1 cellular context compared by ENCODE assay signal in the genomic region with DNA sequence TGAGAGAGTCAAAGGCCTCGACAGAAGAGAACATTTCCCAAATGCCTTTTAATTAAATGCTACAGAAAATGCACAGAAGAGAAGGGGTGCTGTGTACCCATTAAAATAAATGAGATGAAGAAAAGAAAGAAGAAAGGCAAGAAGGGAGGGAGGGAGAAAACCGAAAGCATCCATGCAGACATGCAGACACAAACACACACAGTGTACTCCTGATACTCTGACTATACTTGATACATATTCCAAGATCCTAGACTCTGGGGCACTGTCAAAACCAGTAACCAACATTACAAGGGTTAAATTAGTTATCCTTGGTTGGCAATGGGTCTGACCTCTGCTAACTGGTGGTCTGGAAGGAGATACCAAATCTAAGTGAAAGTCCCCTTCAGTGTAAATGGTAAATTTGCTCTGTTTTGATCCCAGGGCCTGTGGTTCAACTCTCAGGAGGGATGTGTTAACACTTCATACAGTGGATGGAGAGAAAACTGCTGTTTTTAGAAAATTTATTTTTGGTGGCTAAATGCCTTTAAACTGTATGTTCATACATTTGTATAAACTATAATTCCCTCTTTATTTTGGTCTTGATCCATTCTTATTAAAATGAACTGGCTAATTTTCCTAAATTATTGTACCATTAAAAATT.
TF ChIP-seq lines count a peak whose summit lies in the region.

No MANE protein-coding gene starts in this region.

TF ChIP-seq in GM23338, 12 proteins besides CTCF, POLR2A, EP300 and RAD21:
- TF ChIP-seq, protein P1, sequence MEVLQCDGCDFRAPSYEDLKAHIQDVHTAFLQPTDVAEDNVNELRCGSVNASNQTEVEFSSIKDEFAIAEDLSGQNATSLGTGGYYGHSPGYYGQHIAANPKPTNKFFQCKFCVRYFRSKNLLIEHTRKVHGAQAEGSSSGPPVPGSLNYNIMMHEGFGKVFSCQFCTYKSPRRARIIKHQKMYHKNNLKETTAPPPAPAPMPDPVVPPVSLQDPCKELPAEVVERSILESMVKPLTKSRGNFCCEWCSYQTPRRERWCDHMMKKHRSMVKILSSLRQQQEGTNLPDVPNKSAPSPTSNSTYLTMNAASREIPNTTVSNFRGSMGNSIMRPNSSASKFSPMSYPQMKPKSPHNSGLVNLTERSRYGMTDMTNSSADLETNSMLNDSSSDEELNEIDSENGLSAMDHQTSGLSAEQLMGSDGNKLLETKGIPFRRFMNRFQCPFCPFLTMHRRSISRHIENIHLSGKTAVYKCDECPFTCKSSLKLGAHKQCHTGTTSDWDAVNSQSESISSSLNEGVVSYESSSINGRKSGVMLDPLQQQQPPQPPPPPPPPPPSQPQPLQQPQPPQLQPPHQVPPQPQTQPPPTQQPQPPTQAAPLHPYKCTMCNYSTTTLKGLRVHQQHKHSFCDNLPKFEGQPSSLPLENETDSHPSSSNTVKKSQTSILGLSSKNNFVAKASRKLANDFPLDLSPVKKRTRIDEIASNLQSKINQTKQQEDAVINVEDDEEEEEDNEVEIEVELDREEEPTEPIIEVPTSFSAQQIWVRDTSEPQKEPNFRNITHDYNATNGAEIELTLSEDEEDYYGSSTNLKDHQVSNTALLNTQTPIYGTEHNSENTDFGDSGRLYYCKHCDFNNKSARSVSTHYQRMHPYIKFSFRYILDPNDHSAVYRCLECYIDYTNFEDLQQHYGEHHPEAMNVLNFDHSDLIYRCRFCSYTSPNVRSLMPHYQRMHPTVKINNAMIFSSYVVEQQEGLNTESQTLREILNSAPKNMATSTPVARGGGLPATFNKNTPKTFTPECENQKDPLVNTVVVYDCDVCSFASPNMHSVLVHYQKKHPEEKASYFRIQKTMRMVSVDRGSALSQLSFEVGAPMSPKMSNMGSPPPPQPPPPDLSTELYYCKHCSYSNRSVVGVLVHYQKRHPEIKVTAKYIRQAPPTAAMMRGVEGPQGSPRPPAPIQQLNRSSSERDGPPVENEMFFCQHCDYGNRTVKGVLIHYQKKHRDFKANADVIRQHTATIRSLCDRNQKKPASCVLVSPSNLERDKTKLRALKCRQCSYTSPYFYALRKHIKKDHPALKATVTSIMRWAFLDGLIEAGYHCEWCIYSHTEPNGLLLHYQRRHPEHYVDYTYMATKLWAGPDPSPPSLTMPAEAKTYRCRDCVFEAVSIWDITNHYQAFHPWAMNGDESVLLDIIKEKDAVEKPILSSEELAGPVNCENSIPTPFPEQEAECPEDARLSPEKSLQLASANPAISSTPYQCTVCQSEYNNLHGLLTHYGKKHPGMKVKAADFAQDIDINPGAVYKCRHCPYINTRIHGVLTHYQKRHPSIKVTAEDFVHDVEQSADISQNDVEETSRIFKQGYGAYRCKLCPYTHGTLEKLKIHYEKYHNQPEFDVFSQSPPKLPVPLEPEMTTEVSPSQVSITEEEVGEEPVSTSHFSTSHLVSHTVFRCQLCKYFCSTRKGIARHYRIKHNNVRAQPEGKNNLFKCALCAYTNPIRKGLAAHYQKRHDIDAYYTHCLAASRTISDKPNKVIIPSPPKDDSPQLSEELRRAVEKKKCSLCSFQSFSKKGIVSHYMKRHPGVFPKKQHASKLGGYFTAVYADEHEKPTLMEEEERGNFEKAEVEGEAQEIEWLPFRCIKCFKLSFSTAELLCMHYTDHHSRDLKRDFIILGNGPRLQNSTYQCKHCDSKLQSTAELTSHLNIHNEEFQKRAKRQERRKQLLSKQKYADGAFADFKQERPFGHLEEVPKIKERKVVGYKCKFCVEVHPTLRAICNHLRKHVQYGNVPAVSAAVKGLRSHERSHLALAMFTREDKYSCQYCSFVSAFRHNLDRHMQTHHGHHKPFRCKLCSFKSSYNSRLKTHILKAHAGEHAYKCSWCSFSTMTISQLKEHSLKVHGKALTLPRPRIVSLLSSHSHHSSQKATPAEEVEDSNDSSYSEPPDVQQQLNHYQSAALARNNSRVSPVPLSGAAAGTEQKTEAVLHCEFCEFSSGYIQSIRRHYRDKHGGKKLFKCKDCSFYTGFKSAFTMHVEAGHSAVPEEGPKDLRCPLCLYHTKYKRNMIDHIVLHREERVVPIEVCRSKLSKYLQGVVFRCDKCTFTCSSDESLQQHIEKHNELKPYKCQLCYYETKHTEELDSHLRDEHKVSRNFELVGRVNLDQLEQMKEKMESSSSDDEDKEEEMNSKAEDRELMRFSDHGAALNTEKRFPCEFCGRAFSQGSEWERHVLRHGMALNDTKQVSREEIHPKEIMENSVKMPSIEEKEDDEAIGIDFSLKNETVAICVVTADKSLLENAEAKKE (CRISPR knock-in tag; IDR thresholded peaks at IDR 0.05): no peak
- TF ChIP-seq, protein P2, sequence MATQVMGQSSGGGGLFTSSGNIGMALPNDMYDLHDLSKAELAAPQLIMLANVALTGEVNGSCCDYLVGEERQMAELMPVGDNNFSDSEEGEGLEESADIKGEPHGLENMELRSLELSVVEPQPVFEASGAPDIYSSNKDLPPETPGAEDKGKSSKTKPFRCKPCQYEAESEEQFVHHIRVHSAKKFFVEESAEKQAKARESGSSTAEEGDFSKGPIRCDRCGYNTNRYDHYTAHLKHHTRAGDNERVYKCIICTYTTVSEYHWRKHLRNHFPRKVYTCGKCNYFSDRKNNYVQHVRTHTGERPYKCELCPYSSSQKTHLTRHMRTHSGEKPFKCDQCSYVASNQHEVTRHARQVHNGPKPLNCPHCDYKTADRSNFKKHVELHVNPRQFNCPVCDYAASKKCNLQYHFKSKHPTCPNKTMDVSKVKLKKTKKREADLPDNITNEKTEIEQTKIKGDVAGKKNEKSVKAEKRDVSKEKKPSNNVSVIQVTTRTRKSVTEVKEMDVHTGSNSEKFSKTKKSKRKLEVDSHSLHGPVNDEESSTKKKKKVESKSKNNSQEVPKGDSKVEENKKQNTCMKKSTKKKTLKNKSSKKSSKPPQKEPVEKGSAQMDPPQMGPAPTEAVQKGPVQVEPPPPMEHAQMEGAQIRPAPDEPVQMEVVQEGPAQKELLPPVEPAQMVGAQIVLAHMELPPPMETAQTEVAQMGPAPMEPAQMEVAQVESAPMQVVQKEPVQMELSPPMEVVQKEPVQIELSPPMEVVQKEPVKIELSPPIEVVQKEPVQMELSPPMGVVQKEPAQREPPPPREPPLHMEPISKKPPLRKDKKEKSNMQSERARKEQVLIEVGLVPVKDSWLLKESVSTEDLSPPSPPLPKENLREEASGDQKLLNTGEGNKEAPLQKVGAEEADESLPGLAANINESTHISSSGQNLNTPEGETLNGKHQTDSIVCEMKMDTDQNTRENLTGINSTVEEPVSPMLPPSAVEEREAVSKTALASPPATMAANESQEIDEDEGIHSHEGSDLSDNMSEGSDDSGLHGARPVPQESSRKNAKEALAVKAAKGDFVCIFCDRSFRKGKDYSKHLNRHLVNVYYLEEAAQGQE (IDR thresholded peaks at IDR 0.05; ENCODE audit: unreplicated experiment): no peak
- TF ChIP-seq POLR2AphosphoS5 (IDR thresholded peaks at IDR 0.05; ENCODE audit: low read depth): no peak
- TF ChIP-seq, protein P3, sequence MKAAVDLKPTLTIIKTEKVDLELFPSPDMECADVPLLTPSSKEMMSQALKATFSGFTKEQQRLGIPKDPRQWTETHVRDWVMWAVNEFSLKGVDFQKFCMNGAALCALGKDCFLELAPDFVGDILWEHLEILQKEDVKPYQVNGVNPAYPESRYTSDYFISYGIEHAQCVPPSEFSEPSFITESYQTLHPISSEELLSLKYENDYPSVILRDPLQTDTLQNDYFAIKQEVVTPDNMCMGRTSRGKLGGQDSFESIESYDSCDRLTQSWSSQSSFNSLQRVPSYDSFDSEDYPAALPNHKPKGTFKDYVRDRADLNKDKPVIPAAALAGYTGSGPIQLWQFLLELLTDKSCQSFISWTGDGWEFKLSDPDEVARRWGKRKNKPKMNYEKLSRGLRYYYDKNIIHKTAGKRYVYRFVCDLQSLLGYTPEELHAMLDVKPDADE (IDR thresholded peaks at IDR 0.05): no peak
